17 cellular contexts compared by ENCODE assay signal in the genomic region with DNA sequence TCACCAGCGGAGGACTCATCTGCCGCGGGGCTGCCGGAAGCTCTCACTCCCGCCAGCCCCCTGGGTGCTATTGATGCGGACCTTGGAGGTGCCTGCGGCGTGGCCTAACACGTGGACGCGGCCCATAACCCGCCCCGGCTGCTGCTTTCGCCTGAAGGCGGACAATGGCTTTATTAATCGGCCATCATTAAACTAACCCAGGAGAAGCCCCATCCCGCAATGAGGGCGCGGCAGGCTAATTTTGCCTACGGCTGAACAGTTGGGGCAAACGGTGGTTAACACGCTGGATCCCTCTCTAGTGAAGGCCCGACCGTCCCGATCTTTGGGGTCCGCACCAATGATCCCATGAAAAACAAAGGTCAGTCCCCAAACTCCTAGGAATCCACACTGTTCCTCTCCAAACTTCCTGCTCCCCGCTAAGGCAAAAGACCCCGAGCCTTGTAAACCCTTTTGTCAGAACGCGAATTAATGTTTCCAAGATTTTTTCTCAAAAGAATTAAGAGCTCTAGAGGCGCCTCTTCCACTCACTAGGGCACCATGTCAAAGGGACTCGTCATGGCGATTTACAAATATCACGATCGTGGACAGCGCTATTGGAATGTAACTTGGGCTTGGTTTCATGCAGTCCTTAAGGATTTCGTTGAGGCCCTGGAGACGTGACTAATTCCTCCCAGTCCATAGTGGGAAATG.
A peak's percentile ranks its signal among the peaks of the same experiment; 100 is the strongest.
DNase-seq lines count a peak whose midpoint lies in the region; ATAC-seq, FAIRE-seq and TF ChIP-seq lines count a peak whose summit lies in the region.
"Had no signal": no experiment of that assay in that cellular context is flagged by ENCODE, and none has a peak within 500 bp of the region (broad histone marks: within the 10 kb centered on the region; RNA-seq: fewer than 3 reads in every experiment).

No MANE protein-coding gene starts in this region.

- no peaks in the 10 kb centered on the region for H3K9me3 ChIP-seq in kidney (ENCODE audit: control insufficient read depth in 1 of 2, low read length in 2 of 2)
- H3K9me3 ChIP-seq in adrenal gland (replicated peaks in 1 of 3): no peaks in the 10 kb centered on the region
- H3K9me3 ChIP-seq: heart right ventricle, lower lobe of right lung had no signal

- no peak overlapping the region for H3K27ac Mint-ChIP-seq in activated CD4-positive, alpha-beta T cell treated with anti-CD3 and anti-CD28 coated beads for 36 hours
- H3K27ac Mint-ChIP-seq in central memory CD8-positive, alpha-beta T cell (ENCODE audit: low read depth): no peak overlapping the region

- POLR2A ChIA-PET in activated CD4-positive, alpha-beta T cell treated with anti-CD3 and anti-CD28 coated beads for 36 hours (lab: Charles Lee): no interaction called here

- no peaks in the 10 kb centered on the region for H3K36me3 Mint-ChIP-seq in activated CD4-positive, alpha-beta T cell treated with anti-CD3 and anti-CD28 coated beads for 36 hours (ENCODE audit: low read depth)
- H3K36me3 Mint-ChIP-seq in central memory CD8-positive, alpha-beta T cell (ENCODE audit: insufficient read depth): peaks cover 28% of the 10 kb centered on the region

- no peak for TF ChIP-seq POLR2A in adrenal gland (IDR thresholded peaks at IDR 0.05)

- H3K9ac ChIP-seq in kidney (ENCODE audit: low read length in 2 of 2): no peak overlapping the region

- H3K9me3 Mint-ChIP-seq in activated CD4-positive, alpha-beta T cell treated with anti-CD3 and anti-CD28 coated beads for 36 hours (ENCODE audit: low read depth): no peaks in the 10 kb centered on the region
- no peaks in the 10 kb centered on the region for H3K9me3 Mint-ChIP-seq in central memory CD8-positive, alpha-beta T cell
- H3K9me3 Mint-ChIP-seq: activated T-helper 1 cell treated with anti-CD3 and anti-CD28 coated beads, Interleukin-12 subunit alpha, Interleukin-12 subunit beta, Interleukin-2, Interleukin-4 antibody, amounts not matched to agents 30 ng/mL and 10 ng/mL and 1 ng/mL, durations not matched to agents 14 hours and 24 hours and 36 hours had no signal

- intact Hi-C loops in activated CD4-positive, alpha-beta T cell treated with anti-CD3 and anti-CD28 coated beads for 36 hours (cut with DNase I, micrococcal nuclease): loop anchor here (1.0 to 10.0 kb wide), 8 partner anchors 11 to 1278 kb away; partner anchors contain the start of genes MEF2C (in 2 of the 2) and CCNH (in 1 of the 2)
- intact Hi-C loops in kidney (cut with DNase I) (loop anchor here (10.0 kb wide), 2 partner anchors 545 to 915 kb away; no protein-coding TSS in a partner anchor), adrenal gland (cut with DNase I) (loop anchor here (5.0 to 10.0 kb wide), 2 partner anchors 805 to 908 kb away; no protein-coding TSS in a partner anchor)

- H3K27me3 Mint-ChIP-seq in activated CD4-positive, alpha-beta T cell treated with anti-CD3 and anti-CD28 coated beads for 36 hours: peaks cover 84% of the 10 kb centered on the region
- peaks cover 100% of the 10 kb centered on the region for H3K27me3 Mint-ChIP-seq in central memory CD8-positive, alpha-beta T cell

- H3K4me3 ChIP-seq in kidney (ENCODE audit: low read length in 2 of 2) (no peak overlapping the region), adrenal gland (peak overlapping the region in 1 of 4 donors; percentile 55)
- H3K4me3 ChIP-seq: K562 had no signal

- no peak for ATAC-seq in activated CD4-positive, alpha-beta T cell treated with anti-CD3 and anti-CD28 coated beads for 36 hours
- no peak for ATAC-seq in central memory CD8-positive, alpha-beta T cell (replicated peaks; ENCODE audit: extremely low read depth, poor library complexity, severe bottlenecking)
- no peak for ATAC-seq in HG02938 (IDR thresholded peaks at IDR 0.05; ENCODE audit: unreplicated experiment)

- CTCF ChIA-PET in activated CD4-positive, alpha-beta T cell treated with anti-CD3 and anti-CD28 coated beads for 36 hours (lab: Charles Lee): interaction anchor here (1.2 to 4.8 kb wide), 12 partner anchors 8 to 919 kb away, joined by 3 to 59 read pairs (median 6); no protein-coding TSS in a partner anchor

- H3K27me3 ChIP-seq in adrenal gland: peaks cover 59% of the 10 kb centered on the region

- DNase-seq in activated CD4-positive, alpha-beta T cell treated with anti-CD3 and anti-CD28 coated beads for 36 hours: peak; percentile 6
- no peak for DNase-seq in activated CD4-positive, alpha-beta T cell treated with anti-CD3 and anti-CD28 coated beads, Interleukin-2, amount 50 U/mL, for 48 hours
- no peak for DNase-seq in central memory CD8-positive, alpha-beta T cell (ENCODE audit: low spot score in 2 of 2)
- DNase-seq in kidney (peak; percentile 72), substantia nigra (lab: John Stamatoyannopoulos, UW) (peak in 19 of 49 donors; percentile 22 to 73 (median 38)), SW480 (ENCODE audit: low spot score) (no peak), adrenal gland (no peak)
- DNase-seq: brain microvascular endothelial cell, heart right ventricle, lower lobe of right lung, NCI-H1417, NCI-H226, spleen had no signal

- peaks cover 0 to 4% of the 10 kb centered on the region in 2 donors for H3K4me1 ChIP-seq in kidney (ENCODE audit: control insufficient read depth in 1 of 2, insufficient read depth in 1 of 2, low read depth in 1 of 2, low read length in 2 of 2)
- H3K4me1 ChIP-seq in adrenal gland (replicated peaks in 1 of 2): peaks cover 9 to 14% of the 10 kb centered on the region in 2 donors

- FAIRE-seq in kidney (lab: Jason Lieb, UNC): no peak
- FAIRE-seq: GM18507, K562 had no signal

- no peaks in the 10 kb centered on the region for H3K36me3 ChIP-seq in kidney (ENCODE audit: control insufficient read depth in 1 of 2, insufficient read depth in 2 of 2, low read length in 2 of 2)
- H3K36me3 ChIP-seq in adrenal gland (replicated peaks in 1 of 2): no peaks in the 10 kb centered on the region
- H3K36me3 ChIP-seq: brain microvascular endothelial cell, heart right ventricle, lower lobe of right lung, spleen had no signal

- peaks cover 18% of the 10 kb centered on the region for H3K4me1 Mint-ChIP-seq in activated CD4-positive, alpha-beta T cell treated with anti-CD3 and anti-CD28 coated beads for 36 hours
- H3K4me1 Mint-ChIP-seq in central memory CD8-positive, alpha-beta T cell: peaks cover 11% of the 10 kb centered on the region

- H3K27ac ChIP-seq in kidney (ENCODE audit: low read depth in 2 of 2, low read length in 2 of 2): no peak overlapping the region
- peak overlapping the region; percentile 70 for H3K27ac ChIP-seq in substantia nigra (ENCODE audit: low read depth, low read length, poor library complexity, severe bottlenecking)
- H3K27ac ChIP-seq in adrenal gland: no peak overlapping the region
- H3K27ac ChIP-seq: brain microvascular endothelial cell, heart right ventricle, lower lobe of right lung, spleen had no signal

- TF ChIP-seq CTCF in kidney (IDR thresholded peaks at IDR 0.05; ENCODE audit: borderline replicate concordance, extremely low read depth, insufficient read depth) (no peak), adrenal gland (IDR thresholded peaks at IDR 0.05) (no peak)

- no peak overlapping the region for H3K4me3 Mint-ChIP-seq in activated CD4-positive, alpha-beta T cell treated with anti-CD3 and anti-CD28 coated beads for 36 hours
- peak overlapping the region; percentile 53 for H3K4me3 Mint-ChIP-seq in central memory CD8-positive, alpha-beta T cell
- H3K4me3 Mint-ChIP-seq: activated T-helper 1 cell treated with anti-CD3 and anti-CD28 coated beads, Interleukin-12 subunit alpha, Interleukin-12 subunit beta, Interleukin-2, Interleukin-4 antibody, amounts not matched to agents 30 ng/mL and 10 ng/mL and 1 ng/mL, durations not matched to agents 14 hours and 24 hours and 36 hours had no signal

- WGBS in adrenal gland, 4 donors: 22 to 47% (median 32%) methylated on average over 32 to 38 of the region's 38 CpGs

Comparison
In these comparisons a context has a peak if more than half of its experiments do, and no peak if none do; other contexts are left out.
1. DNase-seq: peak in activated CD4-positive, alpha-beta T cell treated with anti-CD3 and anti-CD28 coated beads for 36 hours (single experiment) and kidney (single experiment); none in activated CD4-positive, alpha-beta T cell treated with anti-CD3 and anti-CD28 coated beads, Interleukin-2, amount 50 U/mL, for 48 hours (0 of 2), central memory CD8-positive, alpha-beta T cell (0 of 2), SW480 (single experiment) and adrenal gland (0 of 7).